ENCODE assay signal across 28 cellular contexts in the genomic region with DNA sequence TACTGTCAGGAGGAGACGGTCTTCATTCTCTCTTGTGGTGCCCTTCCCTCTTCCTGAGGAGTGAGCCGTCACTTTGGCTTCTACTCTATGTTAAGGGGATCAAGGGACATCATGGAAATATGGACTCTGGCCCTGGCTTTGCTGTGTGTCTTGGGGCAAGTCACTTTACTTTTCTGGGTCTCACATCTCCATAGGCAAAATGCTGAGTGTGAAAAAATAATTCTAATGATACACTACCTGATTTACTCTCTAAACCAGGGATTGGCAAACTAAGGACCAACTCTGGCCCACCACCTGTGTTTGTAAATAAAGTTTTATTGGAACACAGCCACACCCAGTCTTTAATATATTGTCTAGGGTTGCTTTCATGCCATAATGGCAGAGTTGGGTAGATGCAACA.
"Had no signal": no experiment of that assay in that cellular context is flagged by ENCODE, and none has a peak within 500 bp of the region (broad histone marks: within the 10 kb centered on the region; RNA-seq: fewer than 3 reads in every experiment).

No MANE protein-coding gene starts in this region.

- H3K27me3 ChIP-seq: neural progenitor cell, neutrophil, right atrium auricular region, stomach, testis, thyroid gland, transverse colon, upper lobe of left lung, vagina had no signal

- H3K4me1 ChIP-seq: left ventricle myocardium inferior, right atrium auricular region, stomach, testis, thyroid gland, transverse colon, upper lobe of left lung, vagina had no signal

- H3K27me3 Mint-ChIP-seq: progenitor cell of endocrine pancreas; stimulated activated naive B cell treated with anti-CD40 and anti-IgM and Interleukin-4, amounts not matched to agents 10 μg/mL and 1 μg/mL and 100 μg/mL, for 72 hours had no signal

- H3K4me3 Mint-ChIP-seq: mesothelial cell of epicardium; naive B cell; natural killer cell; nephron progenitor cell; neural progenitor cell; stimulated activated naive B cell treated with anti-CD40 and anti-IgM and Interleukin-4, amounts not matched to agents 10 μg/mL and 1 μg/mL and 100 μg/mL, for 72 hours had no signal

- H3K36me3 ChIP-seq: left ventricle myocardium inferior, neural progenitor cell, neutrophil, right atrium auricular region, stomach, thyroid gland, transverse colon, upper lobe of left lung, vagina had no signal

- H3K9me3 Mint-ChIP-seq: mesothelial cell of epicardium, natural killer cell, nephron progenitor cell had no signal

- H3K9ac ChIP-seq: neural progenitor cell had no signal

- H3K27ac ChIP-seq: left ventricle myocardium inferior, neural progenitor cell, neutrophil, right atrium auricular region, skin epidermis, stomach, testis, thyroid gland, transverse colon, upper lobe of left lung, vagina had no signal

- H3K9me3 ChIP-seq: neutrophil, right atrium auricular region, testis, thyroid gland, transverse colon, upper lobe of left lung, vagina had no signal

- ATAC-seq: natural killer cell; sciatic nerve; stimulated activated naive B cell treated with anti-CD40 and anti-IgM and Interleukin-4, amounts not matched to agents 10 μg/mL and 1 μg/mL and 100 μg/mL, for 72 hours; stimulated activated naive CD8-positive, alpha-beta T cell treated with anti-CD3 and anti-CD28 coated beads, Interleukin-15, Interleukin-2, amounts not matched to agents 100 U/mL and 50 U/mL, for 24 hours had no signal

- H3K27ac Mint-ChIP-seq: mesothelial cell of epicardium, naive B cell, natural killer cell, nephron progenitor cell, neural progenitor cell, progenitor cell of endocrine pancreas had no signal

- DNase-seq: hypothalamus; islet precursor cell; left ventricle myocardium inferior; mesendoderm; naive B cell; natural killer cell; nephron progenitor cell; occipital lobe; stimulated activated CD4-positive, alpha-beta T cell treated with anti-CD3 and anti-CD28 coated beads, Interleukin-12 subunit alpha, Interleukin-12 subunit beta, amount 100 ng/mL, for 4 hours; stimulated activated CD4-positive, alpha-beta T cell treated with anti-CD3 and anti-CD28 coated beads, Interleukin-15, amount 100 ng/mL, for 24 hours; stimulated activated CD4-positive, alpha-beta T cell treated with anti-CD3 and anti-CD28 coated beads, Interleukin-2, amount 100 ng/mL, for 24 hours; stimulated activated CD4-positive, alpha-beta T cell treated with anti-CD3 and anti-CD28 coated beads, Interleukin-4, amount 100 ng/mL, for 1 hour; stimulated activated naive B cell treated with anti-CD40 and anti-IgM and Interleukin-4, amounts not matched to agents 10 μg/mL and 1 μg/mL and 100 μg/mL, for 72 hours; stimulated activated naive CD8-positive, alpha-beta T cell treated with anti-CD3 and anti-CD28 coated beads, Interleukin-15, Interleukin-2, amounts not matched to agents 100 U/mL and 50 U/mL, for 24 hours; stomach; testis; thyroid gland; transverse colon; upper lobe of left lung had no signal

- H3K4me3 ChIP-seq: left ventricle myocardium inferior, lung, neural progenitor cell, right atrium auricular region, skin epidermis, stomach, testis, thyroid gland, transverse colon, upper lobe of left lung, vagina had no signal

- H3K36me3 Mint-ChIP-seq: mesothelial cell of epicardium; naive B cell; natural killer cell; neural progenitor cell; stimulated activated naive B cell treated with anti-CD40 and anti-IgM and Interleukin-4, amounts not matched to agents 10 μg/mL and 1 μg/mL and 100 μg/mL, for 72 hours had no signal

- H3K4me1 Mint-ChIP-seq: naive B cell; natural killer cell; nephron progenitor cell; neural progenitor cell; stimulated activated naive B cell treated with anti-CD40 and anti-IgM and Interleukin-4, amounts not matched to agents 10 μg/mL and 1 μg/mL and 100 μg/mL, for 72 hours had no signal
